Comparison of ENCODE assay signal across 1 cellular context in the genomic region with DNA sequence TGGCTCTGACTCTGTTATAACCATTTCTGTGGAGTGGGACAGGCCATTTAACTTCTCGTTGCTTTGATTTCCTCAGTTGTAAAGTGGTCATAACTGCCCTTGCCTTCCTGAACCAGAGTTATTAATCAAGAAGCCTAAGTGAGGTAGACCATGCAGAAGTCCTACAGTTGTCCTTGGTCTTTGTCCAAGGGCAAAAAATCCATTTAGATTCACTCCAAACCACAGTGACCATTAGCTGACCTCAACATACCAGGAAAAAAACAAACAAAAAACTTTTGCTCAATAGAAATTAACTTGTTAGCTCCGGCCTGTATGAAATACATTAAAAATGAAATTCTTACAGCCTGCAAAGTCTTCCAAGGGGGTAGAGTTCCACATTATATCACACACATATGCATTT.
TF ChIP-seq lines count a peak whose summit lies in the region.

No MANE protein-coding gene starts in this region.

TF ChIP-seq in liver, 16 proteins besides CTCF, POLR2A, EP300 and RAD21 (continued from another document):
- TF ChIP-seq EGR1 (IDR thresholded peaks at IDR 0.05; ENCODE audit: low read depth in 2 of 2) = no peak
